Comparison of ENCODE assay signal across 8 cellular contexts in genomic region chr7:108459922-108460551, GRCh38. TPM values are rescaled to one million over a fixed set of nuclear protein-coding genes. Genes with fewer than 3 reads are reported as not detected.
DNase-seq lines count a peak whose midpoint lies in the region; ATAC-seq, FAIRE-seq and TF ChIP-seq lines count a peak whose summit lies in the region.

No MANE protein-coding gene starts in this region.

- H2AFZ ChIP-seq in keratinocyte (ENCODE audit: control insufficient read depth, low read length) = no peak overlapping the region

- no peak overlapping the region for H3K4me2 ChIP-seq in keratinocyte (ENCODE audit: control insufficient read depth, extremely low read depth, insufficient read depth, low read depth, low read length)

- H3K4me3 ChIP-seq in Caco-2 (ENCODE audit: low read depth, low read length) (no peak overlapping the region), WERI-Rb-1 (ENCODE audit: low read depth, low read length) (no peak overlapping the region), keratinocyte (ENCODE audit: control insufficient read depth in 2 of 3, extremely low read depth in 1 of 3, insufficient read depth in 2 of 3, low read depth in 1 of 3, low read length in 3 of 3) (no peak overlapping the region)

- H3K36me3 Mint-ChIP-seq in Caco-2 (ENCODE audit: insufficient read depth, unreplicated experiment) (no peaks in the 10 kb centered on the region), immature natural killer cell (peaks cover 8 to 15% (median 10%) of the 10 kb centered on the region in 3 donors)
- H3K36me3 Mint-ChIP-seq in activated CD8-positive, alpha-beta memory T cell treated with anti-CD3 and anti-CD28 coated beads, Interleukin-2, amount 10 ng/mL, durations not matched to agents 7 days and 5 days = no peaks in the 10 kb centered on the region

- H3K27me3 ChIP-seq in Caco-2 (replicated peaks; ENCODE audit: control insufficient read depth, insufficient read depth, low read length) (no peaks in the 10 kb centered on the region), WERI-Rb-1 (ENCODE audit: insufficient read depth, low read depth, severe bottlenecking) (no peaks in the 10 kb centered on the region), keratinocyte (ENCODE audit: control insufficient read depth, extremely low read depth, insufficient read depth, low read length) (peaks cover 37% of the 10 kb centered on the region)

- H3K27ac ChIP-seq in WERI-Rb-1 (no peak overlapping the region), keratinocyte (ENCODE audit: control insufficient read depth, insufficient read depth, low read length) (no peak overlapping the region)

- no peaks in the 10 kb centered on the region for H3K9me1 ChIP-seq in keratinocyte (ENCODE audit: control insufficient read depth, extremely low read depth, insufficient read depth, low read length)

- H3K36me3 ChIP-seq in Caco-2 (ENCODE audit: control insufficient read depth, insufficient read depth, low read length) = no peaks in the 10 kb centered on the region
- no peaks in the 10 kb centered on the region for H3K36me3 ChIP-seq in WERI-Rb-1
- H3K36me3 ChIP-seq in keratinocyte (ENCODE audit: control insufficient read depth in 2 of 2, extremely low read depth in 1 of 2, insufficient read depth in 2 of 2, low read length in 2 of 2) = no peaks in the 10 kb centered on the region

- H3K27me3 Mint-ChIP-seq in Caco-2 (ENCODE audit: insufficient read depth, unreplicated experiment) = no peaks in the 10 kb centered on the region
- peaks cover 45% of the 10 kb centered on the region for H3K27me3 Mint-ChIP-seq in activated CD8-positive, alpha-beta memory T cell treated with anti-CD3 and anti-CD28 coated beads, Interleukin-2, amount 10 ng/mL, durations not matched to agents 7 days and 5 days
- H3K27me3 Mint-ChIP-seq in immature natural killer cell (ENCODE audit: low read depth in 3 of 3) = peaks cover 4 to 34% (median 7%) of the 10 kb centered on the region in 3 donors

- no TSS peak for BruUV-seq in Caco-2 (replicated peaks; lab: Mats Ljungman, UMichigan)

- TF ChIP-seq CTCF in Caco-2 (IDR thresholded peaks at IDR 0.05; ENCODE audit: insufficient read depth in 1 of 2, low read depth in 1 of 2, low read length in 1 of 2, severe bottlenecking in 1 of 2, unreplicated experiment in 1 of 2) (peak; percentile 65 to 69), WERI-Rb-1 (IDR thresholded peaks at IDR 0.05; ENCODE audit: low read depth, low read length) (peak; percentile 69), keratinocyte (optimal IDR thresholded peaks at IDR 0.05 in 1 of 3, IDR thresholded peaks at IDR 0.05 in 1 of 3, conservative IDR thresholded peaks at IDR 0.05 in 1 of 3; ENCODE audit: extremely low read depth in 1 of 3, insufficient read depth in 2 of 3, low read length in 3 of 3) (peak; percentile 33 to 45 (median 45))

- ATAC-seq in GM21360 (IDR thresholded peaks at IDR 0.05; ENCODE audit: unreplicated experiment) (peak; percentile 49), GM19467 (IDR thresholded peaks at IDR 0.05; ENCODE audit: unreplicated experiment) (no peak)
- ATAC-seq in activated CD8-positive, alpha-beta memory T cell treated with anti-CD3 and anti-CD28 coated beads, Interleukin-2, amount 10 ng/mL, durations not matched to agents 7 days and 5 days = no peak

- H3K4me3 Mint-ChIP-seq in Caco-2 (ENCODE audit: unreplicated experiment) (no peak overlapping the region), immature natural killer cell (no peak overlapping the region)
- H3K4me3 Mint-ChIP-seq in activated CD8-positive, alpha-beta memory T cell treated with anti-CD3 and anti-CD28 coated beads, Interleukin-2, amount 10 ng/mL, durations not matched to agents 7 days and 5 days = no peak overlapping the region

- dilution Hi-C loops in keratinocyte (cut with MboI; ENCODE audit: extremely low pct_ligation_motif_present, low sequenced_read_pairs) = no loop called here

- H3K27ac Mint-ChIP-seq in Caco-2 (ENCODE audit: unreplicated experiment) = no peak overlapping the region
- H3K27ac Mint-ChIP-seq in activated CD8-positive, alpha-beta memory T cell treated with anti-CD3 and anti-CD28 coated beads, Interleukin-2, amount 10 ng/mL, durations not matched to agents 7 days and 5 days = no peak overlapping the region
- no peak overlapping the region for H3K27ac Mint-ChIP-seq in immature natural killer cell

- H3K4me1 ChIP-seq in Caco-2 = 0 out of 2 replicates have a peak, but pooled peaks cover 3% of the 10 kb centered on the region
- H3K4me1 ChIP-seq in keratinocyte (ENCODE audit: control insufficient read depth, extremely low read depth, insufficient read depth, low read length) = peaks cover 6% of the 10 kb centered on the region

- intact Hi-C loops in Caco-2 (cut with micrococcal nuclease; ENCODE audit: unreplicated experiment) = loop anchor here (1.0 kb wide), 3 partner anchors 37 to 279 kb away; no protein-coding TSS in a partner anchor

- FAIRE-seq in keratinocyte (lab: Jason Lieb, UNC) = peak; percentile 36

- H3K4me1 Mint-ChIP-seq in Caco-2 (ENCODE audit: low read depth, unreplicated experiment) (peaks cover 17% of the 10 kb centered on the region), immature natural killer cell (peaks cover 0 to 14% of the 10 kb centered on the region in 2 donors)
- peaks cover 6% of the 10 kb centered on the region for H3K4me1 Mint-ChIP-seq in activated CD8-positive, alpha-beta memory T cell treated with anti-CD3 and anti-CD28 coated beads, Interleukin-2, amount 10 ng/mL, durations not matched to agents 7 days and 5 days

- no peaks in the 10 kb centered on the region for H4K20me1 ChIP-seq in keratinocyte (ENCODE audit: control insufficient read depth, extremely low read depth, insufficient read depth, low read length)

- CTCF ChIA-PET in Caco-2 (lab: Charles Lee) = interaction anchor here (0.6 to 1.0 kb wide), 5 partner anchors 12 to 233 kb away, joined by 3 to 4 read pairs (median 3); no protein-coding TSS in a partner anchor
- CTCF ChIA-PET in activated CD8-positive, alpha-beta memory T cell treated with anti-CD3 and anti-CD28 coated beads, Interleukin-2, amount 10 ng/mL, durations not matched to agents 7 days and 5 days (lab: Charles Lee) = interaction anchor here (1.3 kb wide), 1 partner anchor 37 kb away, joined by 3 read pairs; no protein-coding TSS in a partner anchor

- H3K9me3 ChIP-seq in Caco-2 (no peaks in the 10 kb centered on the region), WERI-Rb-1 (ENCODE audit: severe bottlenecking) (no peaks in the 10 kb centered on the region), keratinocyte (ENCODE audit: control insufficient read depth, low read depth, low read length) (no peaks in the 10 kb centered on the region)

- DNase-seq in Caco-2 = peak in 1 of 2 experiments; percentile 68
- peak; percentile 84 for DNase-seq in NCI-H1694 (lab: John Stamatoyannopoulos, UW)
- peak; percentile 51 for DNase-seq in WERI-Rb-1
- DNase-seq in keratinocyte (ENCODE audit: low read depth, low spot score) = no peak
- DNase-seq in activated CD8-positive, alpha-beta memory T cell treated with anti-CD3 and anti-CD28 coated beads, Interleukin-2, amount 10 ng/mL, durations not matched to agents 7 days and 5 days = no peak
- no peak for DNase-seq in immature natural killer cell

- POLR2A ChIA-PET in Caco-2 (lab: Charles Lee) = interaction anchor here (0.7 kb wide), 1 partner anchor 237 kb away, joined by 3 read pairs; no protein-coding TSS in a partner anchor

- H3K79me2 ChIP-seq in keratinocyte (ENCODE audit: control insufficient read depth, insufficient read depth, low read length) = no peaks in the 10 kb centered on the region

- no peaks in the 10 kb centered on the region for H3K9me3 Mint-ChIP-seq in Caco-2 (ENCODE audit: unreplicated experiment)
- H3K9me3 Mint-ChIP-seq in activated CD8-positive, alpha-beta memory T cell treated with anti-CD3 and anti-CD28 coated beads, Interleukin-2, amount 10 ng/mL, durations not matched to agents 7 days and 5 days (ENCODE audit: low read depth) = no peaks in the 10 kb centered on the region
- H3K9me3 Mint-ChIP-seq in immature natural killer cell = peaks cover 0 to 1% (median 0%) of the 10 kb centered on the region in 6 donors

- H3K9ac ChIP-seq in keratinocyte (ENCODE audit: control insufficient read depth, extremely low read depth, insufficient read depth, low read length) = no peak overlapping the region

RNA-seq across cellular contexts. Expression of gene NRCAM, which starts 3.8 kb away (rescaled TPM):
- total RNA-seq in Caco-2 (2022) = 85.7 and 96.2 TPM in 2 replicates
- polyA plus RNA-seq in keratinocyte (4.0 to 5.2 TPM (median 4.3 TPM) in 3 replicates), immature natural killer cell (not detected)
- 0.67 TPM for polyA plus RNA-seq in keratinocyte (2011; ENCODE audit: low read depth)
- 2.4 and 4.9 TPM in 2 replicates for polyA plus RNA-seq in keratinocyte (2011; cell fraction: cytosol; rRNA removed)
- 7.0 and 7.2 TPM in 2 replicates for polyA plus RNA-seq in keratinocyte (2011; cell fraction: nucleus; rRNA removed)
- 0.93 and 3.9 TPM in 2 replicates for polyA plus RNA-seq in keratinocyte (2012; ENCODE audit: low replicate concordance)
- polyA minus RNA-seq in keratinocyte = 4.9 to 8.4 TPM (median 5.9 TPM) in 3 replicates
- polyA minus RNA-seq in keratinocyte (2011; cell fraction: cytosol; rRNA and poly(A)+ RNA removed) = 7.3 TPM
- polyA minus RNA-seq in keratinocyte (2011; cell fraction: nucleus; rRNA and poly(A)+ RNA removed) = 9.3 and 16.8 TPM in 2 replicates
- under 1 TPM in 1 of 2 experiments, not detected in 1; 0.35 TPM for total RNA-seq in activated CD8-positive, alpha-beta memory T cell treated with anti-CD3 and anti-CD28 coated beads, Interleukin-2, amount 10 ng/mL, durations not matched to agents 7 days and 5 days

Comparison
In these comparisons a context has a peak if more than half of its experiments do, and no peak if none do; other contexts are left out.
1. DNase-seq: peak in NCI-H1694 (single experiment) and WERI-Rb-1 (single experiment); none in keratinocyte (single experiment), activated CD8-positive, alpha-beta memory T cell treated with anti-CD3 and anti-CD28 coated beads, Interleukin-2, amount 10 ng/mL, durations not matched to agents 7 days and 5 days (single experiment) and immature natural killer cell (0 of 3).
2. RNA of gene NRCAM, which starts 3.8 kb away (total RNA-seq): 85.7 to 96.2 TPM in Caco-2; 0.35 TPM in activated CD8-positive, alpha-beta memory T cell treated with anti-CD3 and anti-CD28 coated beads, Interleukin-2, amount 10 ng/mL, durations not matched to agents 7 days and 5 days; every median in the first group is over 10 times any median in the second.
3. Peak in every context shown above with its lines, with median percentiles within 50 percentile points of each other: CTCF ChIP-seq.